15 cellular contexts compared by ENCODE assay signal in the genomic region with DNA sequence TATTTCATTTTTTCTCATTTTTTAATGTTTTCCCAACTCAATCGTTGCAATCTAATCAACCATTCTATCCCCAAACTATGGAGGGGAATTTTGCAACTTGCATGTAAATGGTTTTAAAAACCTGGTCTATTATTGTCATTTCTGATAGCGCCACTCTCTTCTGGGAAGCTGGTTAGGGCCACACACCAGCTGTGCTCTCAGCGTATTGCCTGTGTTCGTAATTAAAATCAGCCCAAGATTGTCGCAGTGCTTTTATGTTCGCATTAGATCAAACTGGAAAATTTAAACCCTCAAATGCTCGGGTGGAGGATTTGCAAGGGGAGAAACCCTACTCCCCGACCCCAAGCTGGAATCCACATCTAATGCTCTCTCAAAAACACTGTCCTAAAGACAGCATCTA.
DNase-seq lines count a peak whose midpoint lies in the region; ATAC-seq and TF ChIP-seq lines count a peak whose summit lies in the region.
"Had no signal": no experiment of that assay in that cellular context is flagged by ENCODE, and none has a peak within 500 bp of the region (broad histone marks: within the 10 kb centered on the region; RNA-seq: fewer than 3 reads in every experiment).

No MANE protein-coding gene starts in this region.

- H3K9me3 Mint-ChIP-seq in activated T-cell treated with anti-CD3 and anti-CD28 coated beads, Interleukin-2, amount 50 U/mL, for 24 hours: no peaks in the 10 kb centered on the region
- no peaks in the 10 kb centered on the region for H3K9me3 Mint-ChIP-seq in endodermal cell

- H3K36me3 ChIP-seq in endodermal cell (ENCODE audit: control insufficient read depth, insufficient read depth, low read length) (no peaks in the 10 kb centered on the region), stomach (no peaks in the 10 kb centered on the region)
- H3K36me3 ChIP-seq: BE2C, brain microvascular endothelial cell, upper lobe of left lung had no signal

- TF ChIP-seq CTCF in endodermal cell (conservative IDR thresholded peaks at IDR 0.05): no peak
- no peak for TF ChIP-seq CTCF in stomach (IDR thresholded peaks at IDR 0.05)

- H3K4me1 ChIP-seq in endodermal cell (ENCODE audit: control insufficient read depth, insufficient read depth, low read length) (peaks cover 8% of the 10 kb centered on the region), stomach (peaks cover 0 to 39% (median 18%) of the 10 kb centered on the region in 4 donors)
- H3K4me1 ChIP-seq: foreskin keratinocyte had no signal

- H3K27ac ChIP-seq in endodermal cell (ENCODE audit: low read depth, low read length): no peak overlapping the region
- peak overlapping the region in 3 of 5 donors; percentile 47 to 57 (median 49) for H3K27ac ChIP-seq in stomach
- H3K27ac ChIP-seq: brain microvascular endothelial cell, foreskin keratinocyte had no signal

- ATAC-seq in T-helper 17 cell (no peak), GM19351 (IDR thresholded peaks at IDR 0.05; ENCODE audit: unreplicated experiment) (no peak)
- ATAC-seq: activated CD4-positive, CD25-positive, alpha-beta regulatory T cell treated with anti-CD3 and anti-CD28 coated beads, Interleukin-2, amount 50 U/mL, for 24 hours; foreskin keratinocyte had no signal

- no peak overlapping the region for H3K4me3 Mint-ChIP-seq in activated T-cell treated with anti-CD3 and anti-CD28 coated beads, Interleukin-2, amount 50 U/mL, for 24 hours
- H3K4me3 Mint-ChIP-seq in endodermal cell (no peak overlapping the region), T-helper 17 cell (no peak overlapping the region)

- no peaks in the 10 kb centered on the region for H3K27me3 Mint-ChIP-seq in activated T-cell treated with anti-CD3 and anti-CD28 coated beads, Interleukin-2, amount 50 U/mL, for 24 hours
- no peaks in the 10 kb centered on the region for H3K27me3 Mint-ChIP-seq in endodermal cell (ENCODE audit: insufficient read depth)
- H3K27me3 Mint-ChIP-seq in T-helper 17 cell: no peaks in the 10 kb centered on the region

- no peak overlapping the region for H3K4me3 ChIP-seq in endodermal cell (ENCODE audit: low read length)
- H3K4me3 ChIP-seq in stomach: no peak overlapping the region
- H3K4me3 ChIP-seq: upper lobe of left lung had no signal

- intact Hi-C loops in stomach (cut with DNase I; ENCODE audit: low total_unique reads): no loop called here

- TF ChIP-seq EP300 in stomach (IDR thresholded peaks at IDR 0.05): no peak

- peak overlapping the region; percentile 6 for H3K27ac Mint-ChIP-seq in activated T-cell treated with anti-CD3 and anti-CD28 coated beads, Interleukin-2, amount 50 U/mL, for 24 hours
- peak overlapping the region; percentile 69 for H3K27ac Mint-ChIP-seq in endodermal cell
- no peak overlapping the region for H3K27ac Mint-ChIP-seq in T-helper 17 cell

- DNase-seq in activated T-cell treated with anti-CD3 and anti-CD28 coated beads, Interleukin-2, amount 50 U/mL, for 24 hours: no peak
- DNase-seq in activated T-cell treated with anti-CD3 and anti-CD28 coated beads, Interleukin-2, amount 50 U/mL, for 1 hour: no peak
- DNase-seq in NCI-H69 (lab: John Stamatoyannopoulos, UW) (peak; percentile 58), endodermal cell (no peak), stomach (no peak), NCI-H1105 treated with DMSO at 0.1 percent for 48 hours (lab: John Stamatoyannopoulos, UW) (no peak), T-helper 17 cell (no peak)
- DNase-seq: BE2C, brain microvascular endothelial cell, NCI-H2171 treated with DMSO at 0.1 percent for 48 hours, SK-N-SH had no signal

- H3K9ac ChIP-seq in endodermal cell (ENCODE audit: extremely low read depth, low read length, poor library complexity, severe bottlenecking): no peak overlapping the region
- H3K9ac ChIP-seq: SK-N-SH had no signal

- WGBS in endodermal cell (ENCODE audit: insufficient coverage in 1 of 2, insufficient read length in 1 of 2), 2 experiments: 75 to 77% methylated on average over 3 to 7 of the region's 8 CpGs
- 37 to 62% (median 58%) methylated on average over 8 of the region's 8 CpGs for WGBS in stomach, 5 donors

- peaks cover 64% of the 10 kb centered on the region for H3K36me3 Mint-ChIP-seq in activated T-cell treated with anti-CD3 and anti-CD28 coated beads, Interleukin-2, amount 50 U/mL, for 24 hours (ENCODE audit: low read depth)
- H3K36me3 Mint-ChIP-seq in endodermal cell (ENCODE audit: low read depth): no peaks in the 10 kb centered on the region
- H3K36me3 Mint-ChIP-seq in T-helper 17 cell (ENCODE audit: low read depth): no peaks in the 10 kb centered on the region

- no peaks in the 10 kb centered on the region for H3K27me3 ChIP-seq in endodermal cell (ENCODE audit: control insufficient read depth, insufficient read depth, low read length, poor library complexity, severe bottlenecking)
- no peaks in the 10 kb centered on the region for H3K27me3 ChIP-seq in stomach
- H3K27me3 ChIP-seq: BE2C, brain microvascular endothelial cell, foreskin keratinocyte, upper lobe of left lung had no signal

- no peak for TF ChIP-seq POLR2A in stomach (IDR thresholded peaks at IDR 0.05)

- H3K4me1 Mint-ChIP-seq in activated T-cell treated with anti-CD3 and anti-CD28 coated beads, Interleukin-2, amount 50 U/mL, for 24 hours (ENCODE audit: low read depth): peaks cover 69% of the 10 kb centered on the region
- H3K4me1 Mint-ChIP-seq in endodermal cell (peaks cover 34% of the 10 kb centered on the region), T-helper 17 cell (peaks cover 21% of the 10 kb centered on the region)

- no peaks in the 10 kb centered on the region for H3K9me3 ChIP-seq in endodermal cell (ENCODE audit: control insufficient read depth, low read length)
- no peaks in the 10 kb centered on the region for H3K9me3 ChIP-seq in stomach
- no peaks in the 10 kb centered on the region for H3K9me3 ChIP-seq in T-helper 17 cell (ENCODE audit: control insufficient read depth, low read length, poor library complexity, severe bottlenecking)
- H3K9me3 ChIP-seq: BE2C, SK-N-SH, upper lobe of left lung had no signal
